Comparison of ENCODE assay signal across 18 cellular contexts in genomic region chr6:122012576-122012975, GRCh38.
"Had no signal": no experiment of that assay in that cellular context is flagged by ENCODE, and none has a peak within 500 bp of the region (broad histone marks: within the 10 kb centered on the region; RNA-seq: fewer than 3 reads in every experiment).

No MANE protein-coding gene starts in this region.

- H3K4me1 ChIP-seq: ascending aorta, left lung, spleen, upper lobe of left lung had no signal

- H3K9me3 ChIP-seq: ascending aorta, heart right ventricle, left lung, spleen, thoracic aorta, upper lobe of left lung had no signal

- H3K4me3 ChIP-seq: ascending aorta, cardiac muscle cell, heart right ventricle, left lung, spleen, thoracic aorta, upper lobe of left lung had no signal

- ATAC-seq: activated T-cell treated with anti-CD3 and anti-CD28 coated beads, Interleukin-2, amount 50 U/mL, for 4 hours; heart right ventricle; left lung; sciatic nerve; stimulated activated naive B cell treated with anti-CD40 and anti-IgM and Interleukin-4, amounts not matched to agents 10 μg/mL and 1 μg/mL and 100 μg/mL, for 72 hours had no signal

- H3K36me3 ChIP-seq: ascending aorta, cardiac muscle cell, heart right ventricle, left lung, spleen, thoracic aorta, upper lobe of left lung had no signal

- H3K27me3 ChIP-seq: ascending aorta, cardiac muscle cell, heart right ventricle, left lung, spleen, upper lobe of left lung had no signal

- H3K27ac ChIP-seq: ascending aorta, cardiac muscle cell, left lung, spleen, thoracic aorta, upper lobe of left lung had no signal

- DNase-seq: activated CD4-positive, alpha-beta T cell treated with anti-CD3 and anti-CD28 coated beads, Interleukin-2, amount 50 U/mL, for 1 hour; activated CD8-positive, alpha-beta memory T cell treated with anti-CD3 and anti-CD28 coated beads, Interleukin-2, amount 50 U/mL, for 4 hours; activated naive CD4-positive, alpha-beta T cell treated with anti-CD3 and anti-CD28 coated beads for 36 hours; activated T-cell treated with anti-CD3 and anti-CD28 coated beads, Interleukin-2, amount 50 U/mL, for 4 hours; endodermal cell; heart right ventricle; left lung; midbrain; nephron progenitor cell; nucleus accumbens; spleen; stimulated activated naive B cell treated with anti-CD40 and anti-IgM and Interleukin-4, amounts not matched to agents 10 μg/mL and 1 μg/mL and 100 μg/mL, for 72 hours; T-helper 9 cell; upper lobe of left lung had no signal
